ENCODE assay signal across 1 cellular context in the genomic region with DNA sequence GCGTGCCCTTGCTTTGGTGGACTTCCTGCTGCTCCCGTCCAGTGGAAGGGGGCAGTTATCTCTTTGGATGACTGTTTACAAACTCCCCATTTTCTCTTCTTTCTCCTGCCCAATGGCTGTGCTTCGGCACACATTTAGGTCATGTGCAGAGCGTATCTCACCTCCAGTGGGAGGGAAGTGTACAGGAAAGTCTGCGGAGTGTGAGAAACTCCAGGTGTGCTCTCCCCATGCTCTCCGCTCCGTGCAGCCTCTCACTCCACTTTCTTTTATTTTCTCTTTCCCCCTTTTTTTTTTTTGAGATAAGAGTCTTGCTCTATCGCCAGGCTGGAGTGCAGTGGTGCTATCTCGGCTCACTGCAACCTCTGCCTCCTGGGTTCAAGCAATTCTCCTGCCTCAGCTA.
TF ChIP-seq lines count a peak whose summit lies in the region.

No MANE protein-coding gene starts in this region.

TF ChIP-seq in IMR-90, 13 proteins besides CTCF, POLR2A, EP300 and RAD21 (continued from another document):
- no peak for TF ChIP-seq NFE2L2 (IDR thresholded peaks at IDR 0.05; ENCODE audit: low read depth, low read length)
- TF ChIP-seq FOS (IDR thresholded peaks at IDR 0.05; ENCODE audit: low read depth, low read length) = no peak
- no peak for TF ChIP-seq RFX5 (IDR thresholded peaks at IDR 0.05; ENCODE audit: low read depth, low read length)
- no peak for TF ChIP-seq SMC3 (IDR thresholded peaks at IDR 0.05; ENCODE audit: low read depth, low read length)
- TF ChIP-seq, protein P1, sequence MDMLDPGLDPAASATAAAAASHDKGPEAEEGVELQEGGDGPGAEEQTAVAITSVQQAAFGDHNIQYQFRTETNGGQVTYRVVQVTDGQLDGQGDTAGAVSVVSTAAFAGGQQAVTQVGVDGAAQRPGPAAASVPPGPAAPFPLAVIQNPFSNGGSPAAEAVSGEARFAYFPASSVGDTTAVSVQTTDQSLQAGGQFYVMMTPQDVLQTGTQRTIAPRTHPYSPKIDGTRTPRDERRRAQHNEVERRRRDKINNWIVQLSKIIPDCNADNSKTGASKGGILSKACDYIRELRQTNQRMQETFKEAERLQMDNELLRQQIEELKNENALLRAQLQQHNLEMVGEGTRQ (IDR thresholded peaks at IDR 0.05; ENCODE audit: low read depth, low read length) = no peak
- TF ChIP-seq MAZ (IDR thresholded peaks at IDR 0.05; ENCODE audit: borderline replicate concordance, low read depth, low read length) = no peak
